ENCODE assay signal across 8 cellular contexts in the genomic region with DNA sequence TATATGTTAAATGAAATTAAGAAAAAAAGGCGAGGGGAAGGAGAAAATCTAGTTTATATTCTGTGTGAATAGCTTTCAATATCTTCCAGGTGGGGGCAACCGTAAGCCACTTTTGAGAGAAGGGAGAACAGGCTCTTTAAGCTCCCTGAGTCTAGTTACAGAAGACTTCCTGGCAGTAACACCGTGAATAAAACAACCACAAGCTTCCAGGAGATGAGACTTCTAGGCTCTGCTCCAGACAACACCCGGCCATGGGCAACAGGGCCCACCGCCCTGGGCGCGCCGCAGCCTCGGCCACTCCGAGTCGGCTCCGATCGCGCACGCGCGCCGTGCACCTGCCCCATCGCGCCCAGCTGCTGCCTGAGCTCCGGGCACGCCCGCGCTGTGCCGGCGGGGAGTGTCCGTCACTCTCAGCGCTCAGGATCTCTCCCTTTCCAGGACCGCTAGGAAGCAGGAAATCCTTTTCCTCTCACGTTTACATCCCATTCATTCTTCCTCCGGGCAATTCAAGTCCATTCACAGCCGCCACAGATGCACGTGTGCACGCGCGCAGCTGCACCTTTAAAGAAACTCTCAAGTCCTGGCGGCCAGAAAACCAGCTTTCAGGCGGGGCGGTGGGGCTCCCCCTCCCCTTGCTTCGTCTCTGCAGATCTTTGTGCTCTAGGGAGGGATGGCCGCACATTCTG. TPM values are rescaled to one million over a fixed set of nuclear protein-coding genes. Genes with fewer than 3 reads are reported as not detected.
DNase-seq lines count a peak whose midpoint lies in the region; TF ChIP-seq lines count a peak whose summit lies in the region.

No MANE protein-coding gene starts in this region.

- H3K4me3 ChIP-seq in Peyer's patch (peak overlapping the region; percentile 27 to 62 (median 56)), breast epithelium (peak overlapping the region; percentile 28 to 68 (median 53)), skeletal muscle tissue (ENCODE audit: low read length in 3 of 3) (peak overlapping the region; percentile 75 to 81 (median 76))

- H3K36me3 ChIP-seq in Peyer's patch (no peaks in the 10 kb centered on the region), breast epithelium (no peaks in the 10 kb centered on the region), skeletal muscle tissue (ENCODE audit: control insufficient read depth in 3 of 3, insufficient read depth in 3 of 3, low read length in 3 of 3) (no peaks in the 10 kb centered on the region)

- TF ChIP-seq CTCF in Peyer's patch (IDR thresholded peaks at IDR 0.05): peak in 4 of 6 experiments; percentile 41 to 69 (median 62)
- peak in 2 of 3 donors; percentile 12 to 35 for TF ChIP-seq CTCF in breast epithelium (IDR thresholded peaks at IDR 0.05)

- H3K27ac ChIP-seq in Peyer's patch: no peak overlapping the region
- H3K27ac ChIP-seq in breast epithelium: no peak overlapping the region
- no peak overlapping the region for H3K27ac ChIP-seq in skeletal muscle tissue (ENCODE audit: low read depth, low read length)

- DNase-seq in 8988T (peak; percentile 81), GM03348 (ENCODE audit: low spot score) (peak; percentile 68), H4 (ENCODE audit: low spot score) (peak; percentile 78), KBM-7 (peak; percentile 77), Peyer's patch (peak in 2 of 3 donors; percentile 77 to 87), breast epithelium (ENCODE audit: low spot score in 2 of 2) (no peak), inferior parietal cortex (ENCODE audit: extremely low spot score) (peak; percentile 58)

- peak overlapping the region; percentile 38 to 61 (median 58) for H3K9ac ChIP-seq in skeletal muscle tissue (ENCODE audit: low read depth in 1 of 3, low read length in 3 of 3)

- intact Hi-C loops in breast epithelium (cut with DNase I; ENCODE audit: low total_unique reads): no loop called here

- H3K27me3 ChIP-seq in Peyer's patch (peaks cover 0 to 8% of the 10 kb centered on the region in 2 donors), breast epithelium (peaks cover 0 to 53% of the 10 kb centered on the region in 2 donors), skeletal muscle tissue (ENCODE audit: control insufficient read depth in 3 of 3, insufficient read depth in 3 of 3, low read length in 3 of 3) (peaks cover 13 to 22% (median 21%) of the 10 kb centered on the region in 3 donors)

- TF ChIP-seq POLR2A in Peyer's patch (IDR thresholded peaks at IDR 0.05) (no peak), breast epithelium (IDR thresholded peaks at IDR 0.05) (no peak)

- in situ Hi-C loops in KBM-7 (cut with MboI; ENCODE audit: low pct_unique_long_range_greater_than_20kb, low sequenced_read_pairs): loop anchor here (25.0 kb wide), 2 partner anchors 244 to 256 kb away; no protein-coding TSS in a partner anchor

- H3K9me3 ChIP-seq in Peyer's patch: no peaks in the 10 kb centered on the region
- no peaks in the 10 kb centered on the region for H3K9me3 ChIP-seq in breast epithelium
- H3K9me3 ChIP-seq in skeletal muscle tissue (ENCODE audit: control insufficient read depth in 3 of 3, low read length in 3 of 3): no peaks in the 10 kb centered on the region

- H3K4me1 ChIP-seq in Peyer's patch (peaks cover 2 to 22% (median 4%) of the 10 kb centered on the region in 4 donors), breast epithelium (no peaks in the 10 kb centered on the region), skeletal muscle tissue (ENCODE audit: control insufficient read depth in 3 of 3, insufficient read depth in 3 of 3, low read length in 3 of 3) (peaks cover 9 to 17% (median 11%) of the 10 kb centered on the region in 3 donors)

RNA-seq across cellular contexts. Expression of a gene that starts 19.4 kb away (rescaled TPM):
- total RNA-seq in H4 (2014; rRNA removed; shearing (Covaris generic)): 2.3 and 5.5 TPM in 2 replicates
- total RNA-seq in Peyer's patch: not detected
- 1 to 10 TPM in 2 of 3 donors, under 1 TPM in 1; 0.29 to 2.9 (median 2.3) TPM for total RNA-seq in breast epithelium
- total RNA-seq in skeletal muscle tissue: 0.52 TPM

Comparison
In these comparisons a context has a peak if more than half of its experiments do, and no peak if none do; other contexts are left out.
1. DNase-seq: peak in 8988T (single experiment), GM03348 (single experiment), H4 (single experiment), KBM-7 (single experiment), Peyer's patch (2 of 3) and inferior parietal cortex (single experiment); none in breast epithelium (0 of 2).
2. Peak in every context shown above with its lines, with median percentiles within 50 percentile points of each other: H3K4me3 ChIP-seq.